ENCODE assay signal across 1 cellular context in genomic region chr1:13605159-13605558, GRCh38.
TF ChIP-seq lines count a peak whose summit lies in the region.

No MANE protein-coding gene starts in this region.

TF ChIP-seq in GM23338, 12 proteins besides CTCF, POLR2A, EP300 and RAD21:
- TF ChIP-seq ZNF462 (CRISPR knock-in tag; IDR thresholded peaks at IDR 0.05) (no peak), ZNF114 (CRISPR knock-in tag; IDR thresholded peaks at IDR 0.05) (no peak), STAT1 (IDR thresholded peaks at IDR 0.05; ENCODE audit: unreplicated experiment) (no peak), EZH2 (IDR thresholded peaks at IDR 0.05; ENCODE audit: low read depth, unreplicated experiment) (no peak), ZNF331 (CRISPR knock-in tag; IDR thresholded peaks at IDR 0.05; ENCODE audit: low read depth) (no peak), POLR2AphosphoS5 (IDR thresholded peaks at IDR 0.05; ENCODE audit: low read depth) (no peak)
